ENCODE assay signal across 2 cellular contexts in the genomic region with DNA sequence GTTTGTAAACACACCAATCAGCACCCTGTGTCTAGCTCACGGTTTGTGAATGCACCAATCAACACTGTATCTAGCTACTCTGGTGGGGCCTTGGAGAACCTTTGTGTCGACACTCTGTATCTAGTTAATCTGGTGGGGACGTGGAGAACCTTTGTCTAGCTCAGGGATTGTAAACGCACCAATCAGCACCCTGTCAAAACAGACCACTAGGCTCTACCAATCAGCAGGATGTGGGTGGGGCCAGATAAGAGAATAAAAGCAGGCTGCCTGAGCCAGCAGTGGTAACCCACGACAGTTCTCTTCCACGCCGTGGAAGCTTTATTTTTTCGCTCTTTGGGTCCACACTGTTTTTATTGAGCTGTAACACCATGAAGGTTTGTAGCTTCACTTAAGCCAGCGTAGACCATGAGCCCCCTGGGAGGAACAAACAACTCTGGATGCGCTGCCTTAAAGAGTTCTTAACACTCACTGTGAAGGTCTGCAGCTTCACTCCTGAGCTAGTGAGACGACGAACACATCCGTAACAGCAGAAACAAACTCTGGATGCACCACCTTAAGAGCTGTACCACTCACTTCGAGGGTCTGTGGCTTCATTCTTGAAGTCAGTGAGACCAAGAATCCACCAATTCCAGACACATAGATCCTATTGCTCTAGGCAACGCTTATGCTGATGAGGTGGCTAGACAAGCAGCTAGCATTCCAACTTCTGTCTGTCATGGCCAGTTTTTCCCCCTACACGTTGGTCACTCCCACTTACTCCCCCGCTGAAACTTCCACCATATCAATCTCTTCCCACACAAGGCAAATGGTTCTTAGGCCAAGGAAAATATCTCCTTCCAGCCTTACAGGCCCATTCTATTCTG.
A peak's percentile ranks its signal among the peaks of the same experiment; 100 is the strongest.
TF ChIP-seq lines count a peak whose summit lies in the region.

No MANE protein-coding gene starts in this region.

TF ChIP-seq in WTC11, 78 proteins besides CTCF, POLR2A, EP300 and RAD21:
- TF ChIP-seq NFYB (CRISPR knock-in tag; conservative IDR thresholded peaks at IDR 0.05; ENCODE audit: low read depth), result peak; percentile 70
TF ChIP-seq in WTC11: peak in this region for 1; not testable (repeated sequence) for 77.

TF ChIP-seq in HepG2, 621 proteins besides CTCF, POLR2A, EP300 and RAD21:
- TF ChIP-seq NFYB (CRISPR knock-in tag; IDR thresholded peaks at IDR 0.05), result 0 out of 2 replicates have a peak, but pooled peaks have one; percentile 37
